1 cellular context compared by ENCODE assay signal in genomic region chr19:55080121-55080914, GRCh38.
TF ChIP-seq lines count a peak whose summit lies in the region.

No MANE protein-coding gene starts in this region.

TF ChIP-seq in A549, 52 proteins besides CTCF, POLR2A, EP300 and RAD21 (continued from another document):
- peak; percentile 86 for TF ChIP-seq MAX (IDR thresholded peaks at IDR 0.05)
